ENCODE assay signal across 8 cellular contexts in the genomic region with DNA sequence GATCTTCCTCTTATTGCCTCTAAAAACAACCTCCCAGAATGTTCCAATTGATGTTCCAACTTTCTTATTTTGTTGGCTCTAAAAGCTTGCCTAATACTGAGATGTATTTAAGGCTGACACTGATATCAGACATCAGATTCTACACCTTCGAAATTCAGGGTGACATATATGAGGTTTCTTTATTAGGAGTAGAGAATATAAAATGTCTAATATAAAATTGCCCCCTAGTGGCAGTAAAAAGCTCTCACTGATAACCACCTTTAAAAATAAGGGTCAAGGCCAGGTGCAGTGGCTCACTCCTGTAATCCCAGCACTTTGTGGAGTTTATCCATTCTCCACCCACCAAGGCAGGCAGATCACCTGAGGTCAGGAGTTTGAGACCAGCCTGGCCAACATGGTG.
DNase-seq lines count a peak whose midpoint lies in the region; ATAC-seq and TF ChIP-seq lines count a peak whose summit lies in the region.

No MANE protein-coding gene starts in this region.

- no peaks in the 10 kb centered on the region for H4K20me1 ChIP-seq in Karpas-422 (ENCODE audit: insufficient read depth, low read depth, low read length)

- DNase-seq in A172 (ENCODE audit: low spot score) (peak; percentile 50), Karpas-422 (peak; percentile 66), WERI-Rb-1 (no peak), NCI-H187 (lab: John Stamatoyannopoulos, UW) (no peak), activated gamma-delta T cell (lab: John Stamatoyannopoulos, UW) (no peak), HK-2 (ENCODE audit: unreplicated experiment) (no peak)

- H3K4me3 Mint-ChIP-seq in nephron, result no peak overlapping the region

- H3K9me3 ChIP-seq in Karpas-422 (ENCODE audit: low read length) (no peaks in the 10 kb centered on the region), WERI-Rb-1 (ENCODE audit: severe bottlenecking) (no peaks in the 10 kb centered on the region)

- H3K36me3 ChIP-seq in Karpas-422 (ENCODE audit: insufficient read depth, low read length) (no peaks in the 10 kb centered on the region), WERI-Rb-1 (no peaks in the 10 kb centered on the region)

- H3K27ac ChIP-seq in Karpas-422 (ENCODE audit: low read length) (no peak overlapping the region), WERI-Rb-1 (no peak overlapping the region)

- no peaks in the 10 kb centered on the region for H3K36me3 Mint-ChIP-seq in nephron (ENCODE audit: low read depth)

- no peak overlapping the region for H3K27ac Mint-ChIP-seq in nephron

- no peak overlapping the region for H3K4me2 ChIP-seq in Karpas-422 (ENCODE audit: low read depth, low read length, poor library complexity, severe bottlenecking)

- no peaks in the 10 kb centered on the region for H3K79me2 ChIP-seq in Karpas-422 (ENCODE audit: low read length)

- H3K27me3 Mint-ChIP-seq in nephron (ENCODE audit: low read depth), result no peaks in the 10 kb centered on the region

- no peak overlapping the region for H2AFZ ChIP-seq in Karpas-422 (ENCODE audit: low read length)

- H3K27me3 ChIP-seq in Karpas-422 (ENCODE audit: low read length), result no peaks in the 10 kb centered on the region
- no peaks in the 10 kb centered on the region for H3K27me3 ChIP-seq in WERI-Rb-1 (ENCODE audit: insufficient read depth, low read depth, severe bottlenecking)

- TF ChIP-seq CTCF in WERI-Rb-1 (IDR thresholded peaks at IDR 0.05; ENCODE audit: low read depth, low read length) (0 out of 2 replicates have a peak, but pooled peaks have one; percentile 14), nephron (IDR thresholded peaks at IDR 0.05; ENCODE audit: unreplicated experiment in 3 of 3) (peak; percentile 40 to 59 (median 55))

- no peaks in the 10 kb centered on the region for H3K4me1 ChIP-seq in Karpas-422 (ENCODE audit: low read length)

- no peak overlapping the region for H3K4me3 ChIP-seq in Karpas-422 (ENCODE audit: low read length)
- no peak overlapping the region for H3K4me3 ChIP-seq in WERI-Rb-1 (ENCODE audit: low read depth, low read length)

- no peaks in the 10 kb centered on the region for H3K9me3 Mint-ChIP-seq in nephron

- peak; percentile 71 for ATAC-seq in GM18907 (IDR thresholded peaks at IDR 0.05; ENCODE audit: unreplicated experiment)

- H3K9ac ChIP-seq in Karpas-422 (ENCODE audit: low read length), result no peak overlapping the region

- no peaks in the 10 kb centered on the region for H3K9me2 ChIP-seq in Karpas-422 (replicated peaks; ENCODE audit: insufficient read depth, low read length)

- H3K4me1 Mint-ChIP-seq in nephron, result no peaks in the 10 kb centered on the region

Comparison
In these comparisons a context has a peak if more than half of its experiments do, and no peak if none do; other contexts are left out.
1. DNase-seq: peak in A172 (single experiment) and Karpas-422 (single experiment); none in WERI-Rb-1 (single experiment), NCI-H187 (0 of 2), activated gamma-delta T cell (single experiment) and HK-2 (single experiment).